1 cellular context compared by ENCODE assay signal in genomic region chr5:41903382-41903891, GRCh38.
A peak's percentile ranks its signal among the peaks of the same experiment; 100 is the strongest.
TF ChIP-seq lines count a peak whose summit lies in the region.

No MANE protein-coding gene starts in this region.

TF ChIP-seq in HepG2, 621 proteins besides CTCF, POLR2A, EP300 and RAD21:
- TF ChIP-seq THYN1 (CRISPR knock-in tag; IDR thresholded peaks at IDR 0.05; ENCODE audit: borderline replicate concordance, low read depth) (0 out of 2 replicates have a peak, but pooled peaks have one; percentile 53), ZNF446 (CRISPR knock-in tag; IDR thresholded peaks at IDR 0.05) (no peak)
